In genomic region chr5:146466521-146467349, GRCh38 we compare ENCODE assay signal across 11 cellular contexts. TPM values are rescaled to one million over a fixed set of nuclear protein-coding genes. Genes with fewer than 3 reads are reported as not detected.
A peak's percentile ranks its signal among the peaks of the same experiment; 100 is the strongest.
DNase-seq lines count a peak whose midpoint lies in the region; ATAC-seq and FAIRE-seq lines count a peak whose summit lies in the region.
"Had no signal": no experiment of that assay in that cellular context is flagged by ENCODE, and none has a peak within 500 bp of the region (broad histone marks: within the 10 kb centered on the region; RNA-seq: fewer than 3 reads in every experiment).

No MANE protein-coding gene starts in this region.

- H3K27me3 ChIP-seq in small intestine (ENCODE audit: control insufficient read depth in 2 of 2, insufficient read depth in 2 of 2, low read length in 2 of 2): no peaks in the 10 kb centered on the region

- H3K36me3 Mint-ChIP-seq in activated CD4-positive, alpha-beta T cell treated with anti-CD3 and anti-CD28 coated beads, Interleukin-2, amount 10 ng/mL, durations not matched to agents 7 days and 5 days (ENCODE audit: low read depth): peaks cover 45% of the 10 kb centered on the region
- peaks cover 8 to 43% (median 37%) of the 10 kb centered on the region in 3 donors for H3K36me3 Mint-ChIP-seq in immature natural killer cell

- H3K4me3 ChIP-seq in small intestine (ENCODE audit: low read depth in 1 of 2, low read length in 2 of 2): no peak overlapping the region

- 60 to 65% (median 63%) methylated on average over 3 of the region's 3 CpGs for WGBS in small intestine, 3 donors

- FAIRE-seq in RCC 7860 (lab: Jason Lieb, UNC) (peak; percentile 76), small intestine (lab: Jason Lieb, UNC) (peak; percentile 73)

- POLR2A ChIA-PET in activated CD4-positive, alpha-beta T cell treated with anti-CD3 and anti-CD28 coated beads, Interleukin-2, amount 10 ng/mL, durations not matched to agents 7 days and 5 days (lab: Charles Lee): no interaction called here

- ATAC-seq in HG03565 (IDR thresholded peaks at IDR 0.05; ENCODE audit: unreplicated experiment): no peak

- H3K36me3 ChIP-seq in small intestine (ENCODE audit: control insufficient read depth in 2 of 2, insufficient read depth in 2 of 2, low read length in 2 of 2): peaks cover 4 to 10% of the 10 kb centered on the region in 2 donors

- CTCF ChIA-PET in activated CD4-positive, alpha-beta T cell treated with anti-CD3 and anti-CD28 coated beads, Interleukin-2, amount 10 ng/mL, durations not matched to agents 7 days and 5 days (lab: Charles Lee): interaction anchor here (1.0 to 1.3 kb wide), 2 partner anchors 18 to 20 kb away, joined by 4 read pairs; no protein-coding TSS in a partner anchor

- H3K4me3 Mint-ChIP-seq in activated CD4-positive, alpha-beta T cell treated with anti-CD3 and anti-CD28 coated beads, Interleukin-2, amount 10 ng/mL, durations not matched to agents 7 days and 5 days: no peak overlapping the region
- H3K4me3 Mint-ChIP-seq in immature natural killer cell: no peak overlapping the region
- H3K4me3 Mint-ChIP-seq: CD14-positive monocyte had no signal

- no peak overlapping the region for H3K27ac ChIP-seq in small intestine (ENCODE audit: low read depth in 1 of 2, low read length in 1 of 2)
- H3K27ac ChIP-seq: KMS-11 had no signal

- H3K4me1 Mint-ChIP-seq in activated CD4-positive, alpha-beta T cell treated with anti-CD3 and anti-CD28 coated beads, Interleukin-2, amount 10 ng/mL, durations not matched to agents 7 days and 5 days: peaks cover 22% of the 10 kb centered on the region
- H3K4me1 Mint-ChIP-seq in immature natural killer cell: peaks cover 4 to 26% of the 10 kb centered on the region in 2 donors
- H3K4me1 Mint-ChIP-seq: CD14-positive monocyte had no signal

- no peaks in the 10 kb centered on the region for H3K4me1 ChIP-seq in small intestine (ENCODE audit: control insufficient read depth in 2 of 2, insufficient read depth in 1 of 2, low read depth in 1 of 2, low read length in 1 of 2)

- DNase-seq in NCI-H1694 treated with DMSO at 0.1 percent for 48 hours (lab: John Stamatoyannopoulos, UW): peak; percentile 6
- DNase-seq in NCI-H1694 (lab: John Stamatoyannopoulos, UW): no peak
- DNase-seq in RCC 7860 (ENCODE audit: low spot score): no peak
- DNase-seq in fibroblast of gingiva (ENCODE audit: low read depth): peak; percentile 26
- no peak for DNase-seq in small intestine
- DNase-seq in activated CD4-positive, alpha-beta T cell treated with anti-CD3 and anti-CD28 coated beads, Interleukin-2, amount 10 ng/mL, durations not matched to agents 7 days and 5 days: no peak
- no peak for DNase-seq in immature natural killer cell
- DNase-seq: stimulated activated CD4-positive, alpha-beta T cell treated with anti-CD3 and anti-CD28 coated beads, Interleukin-4, amount 100 ng/mL, for 4 hours had no signal

- H3K9me3 ChIP-seq in small intestine (ENCODE audit: control insufficient read depth, low read depth): no peaks in the 10 kb centered on the region

- H3K9me3 Mint-ChIP-seq in activated CD4-positive, alpha-beta T cell treated with anti-CD3 and anti-CD28 coated beads, Interleukin-2, amount 10 ng/mL, durations not matched to agents 7 days and 5 days: no peaks in the 10 kb centered on the region
- H3K9me3 Mint-ChIP-seq in immature natural killer cell: no peaks in the 10 kb centered on the region
- H3K9me3 Mint-ChIP-seq: CD14-positive monocyte had no signal

- no peak overlapping the region for H3K27ac Mint-ChIP-seq in activated CD4-positive, alpha-beta T cell treated with anti-CD3 and anti-CD28 coated beads, Interleukin-2, amount 10 ng/mL, durations not matched to agents 7 days and 5 days
- peak overlapping the region in 1 of 6 donors; percentile 16 for H3K27ac Mint-ChIP-seq in immature natural killer cell

- no peaks in the 10 kb centered on the region for H3K27me3 Mint-ChIP-seq in activated CD4-positive, alpha-beta T cell treated with anti-CD3 and anti-CD28 coated beads, Interleukin-2, amount 10 ng/mL, durations not matched to agents 7 days and 5 days
- peaks cover 0 to 3% (median 1%) of the 10 kb centered on the region in 3 donors for H3K27me3 Mint-ChIP-seq in immature natural killer cell (ENCODE audit: low read depth in 3 of 3)

RNA-seq across cellular contexts. Expression of gene TCERG1, which starts 19.6 kb away (rescaled TPM):
- polyA plus RNA-seq in small intestine (10 to 100 TPM; 22.2 to 30.9 (median 26.7) TPM), immature natural killer cell (10 to 100 TPM; 14.9 to 45.0 (median 21.2) TPM)
- total RNA-seq in activated CD4-positive, alpha-beta T cell treated with anti-CD3 and anti-CD28 coated beads, Interleukin-2, amount 10 ng/mL, durations not matched to agents 7 days and 5 days: 10 to 100 TPM; 85.2 to 95.3 TPM

RNA-seq across cellular contexts. Expression of gene GPR151, which starts 49.3 kb away (rescaled TPM):
- polyA plus RNA-seq in small intestine: not detected
- total RNA-seq in activated CD4-positive, alpha-beta T cell treated with anti-CD3 and anti-CD28 coated beads, Interleukin-2, amount 10 ng/mL, durations not matched to agents 7 days and 5 days: not detected
- polyA plus RNA-seq in immature natural killer cell: not detected
- polyA plus RNA-seq: CD14-positive monocyte had no signal

Comparison
In these comparisons a context has a peak if more than half of its experiments do, and no peak if none do; other contexts are left out.
1. DNase-seq: peak in NCI-H1694 treated with DMSO at 0.1 percent for 48 hours (single experiment) and fibroblast of gingiva (single experiment); none in NCI-H1694 (single experiment), RCC 7860 (single experiment), small intestine (single experiment), activated CD4-positive, alpha-beta T cell treated with anti-CD3 and anti-CD28 coated beads, Interleukin-2, amount 10 ng/mL, durations not matched to agents 7 days and 5 days (single experiment) and immature natural killer cell (0 of 3).